34 cellular contexts compared by ENCODE assay signal in genomic region chr11:134616048-134616447, GRCh38.
"Had no signal": no experiment of that assay in that cellular context is flagged by ENCODE, and none has a peak within 500 bp of the region (broad histone marks: within the 10 kb centered on the region; RNA-seq: fewer than 3 reads in every experiment).

No MANE protein-coding gene starts in this region.

- H3K36me3 ChIP-seq: ascending aorta, cardiac muscle cell had no signal

- H3K4me3 ChIP-seq: ascending aorta, cardiac muscle cell had no signal

- H3K27ac Mint-ChIP-seq: activated B cell treated with CpG ODN at 0.5 μM for 24 hours; activated CD4-positive, alpha-beta memory T cell treated with anti-CD3 and anti-CD28 coated beads for 36 hours; activated CD4-positive, alpha-beta T cell treated with anti-CD3 and anti-CD28 coated beads, Interleukin-2, amount 10 ng/mL, durations not matched to agents 24 days and 14 days; activated CD8-positive, alpha-beta T cell treated with anti-CD3 and anti-CD28 coated beads for 36 hours; activated naive CD4-positive, alpha-beta T cell treated with anti-CD3 and anti-CD28 coated beads, Interleukin-2, amount 10 ng/mL, durations not matched to agents 7 days and 5 days; activated naive CD4-positive, alpha-beta T cell treated with anti-CD3 and anti-CD28 coated beads, Interleukin-2, amount 50 U/mL, for 24 hours; activated naive CD8-positive, alpha-beta T cell; activated naive CD8-positive, alpha-beta T cell treated with anti-CD3 and anti-CD28 coated beads, Interleukin-2, amount 10 ng/mL, durations not matched to agents 7 days and 5 days; activated naive CD8-positive, alpha-beta T cell treated with anti-CD3 and anti-CD28 coated beads, Interleukin-2, amount 50 U/mL, for 24 hours; activated T-cell treated with anti-CD3 and anti-CD28 coated beads, Interleukin-2, amount 50 U/mL, for 72 hours; activated T-helper 2 cell treated with anti-CD3 and anti-CD28 coated beads, Interferon-gamma antibody, Interleukin-2, Interleukin-4, amounts not matched to agents 10 μg/mL and 5 μg/mL and 100 μg/mL, durations not matched to agents 14 hours and 24 hours and 36 hours; brain; T-helper 1 cell treated with Interleukin-12 subunit alpha and Interleukin-12 subunit beta and Interleukin-4 antibody, amounts not matched to agents 30 μg/mL and 1 μg/mL, for 36 hours; T-helper 2 cell treated with Interferon-gamma antibody and Interleukin-4, amounts not matched to agents 5 μg/mL and 100 μg/mL, for 36 hours had no signal

- DNase-seq: activated B cell treated with CpG ODN at 0.5 μM for 24 hours; activated CD4-positive, alpha-beta memory T cell treated with anti-CD3 and anti-CD28 coated beads for 36 hours; activated CD4-positive, alpha-beta T cell treated with anti-CD3 and anti-CD28 coated beads for 4 hours; activated CD4-positive, alpha-beta T cell treated with anti-CD3 and anti-CD28 coated beads, Interleukin-2, amount 10 ng/mL, durations not matched to agents 24 days and 14 days; activated CD4-positive, alpha-beta T cell treated with anti-CD3 and anti-CD28 coated beads, Interleukin-2, amount 50 U/mL, for 1 hour; activated CD4-positive, alpha-beta T cell treated with anti-CD3 and anti-CD28 coated beads, Interleukin-2, amount 50 U/mL, for 4 hours; activated CD4-positive, CD25-positive, alpha-beta regulatory T cell treated with anti-CD3 and anti-CD28 coated beads, Interleukin-2, amount 50 U/mL, for 72 hours; activated CD8-positive, alpha-beta memory T cell treated with anti-CD3 and anti-CD28 coated beads, Interleukin-2, amount 50 U/mL, for 4 hours; activated CD8-positive, alpha-beta T cell treated with anti-CD3 and anti-CD28 coated beads for 36 hours; activated effector memory CD4-positive, alpha-beta T cell treated with Interleukin-2 at 50 U/mL for 16 hours; activated gamma-delta T cell; activated naive CD4-positive, alpha-beta T cell treated with anti-CD3 and anti-CD28 coated beads, Interleukin-2, amount 10 ng/mL, durations not matched to agents 7 days and 5 days; activated naive CD4-positive, alpha-beta T cell treated with Interleukin-2 at 50 U/mL for 16 hours; activated naive CD8-positive, alpha-beta T cell treated with anti-CD3 and anti-CD28 coated beads, Interleukin-2, amount 10 ng/mL, durations not matched to agents 7 days and 5 days; activated naive CD8-positive, alpha-beta T cell treated with anti-CD3 and anti-CD28 coated beads, Interleukin-2, amount 50 U/mL, for 24 hours; activated T-cell treated with anti-CD3 and anti-CD28 coated beads for 4 hours; activated T-cell treated with anti-CD3 and anti-CD28 coated beads, Interleukin-2, amount 50 U/mL, for 1 hour; activated T-cell treated with anti-CD3 and anti-CD28 coated beads, Interleukin-2, amount 50 U/mL, for 4 hours; activated T-cell treated with anti-CD3 and anti-CD28 coated beads, Interleukin-2, amount 50 U/mL, for 72 hours; amygdala; anterior cingulate cortex; central memory CD4-positive, alpha-beta T cell; T-helper 1 cell; T-helper 2 cell; T-helper 9 cell had no signal

- H3K27ac ChIP-seq: ascending aorta, cardiac muscle cell, VCaP had no signal

- H3K4me1 Mint-ChIP-seq: activated B cell treated with CpG ODN at 0.5 μM for 24 hours; activated CD4-positive, alpha-beta T cell treated with anti-CD3 and anti-CD28 coated beads, Interleukin-2, amount 10 ng/mL, durations not matched to agents 24 days and 14 days; activated naive CD4-positive, alpha-beta T cell treated with anti-CD3 and anti-CD28 coated beads, Interleukin-2, amount 10 ng/mL, durations not matched to agents 7 days and 5 days; activated naive CD4-positive, alpha-beta T cell treated with anti-CD3 and anti-CD28 coated beads, Interleukin-2, amount 50 U/mL, for 24 hours; activated naive CD8-positive, alpha-beta T cell treated with anti-CD3 and anti-CD28 coated beads, Interleukin-2, amount 10 ng/mL, durations not matched to agents 7 days and 5 days; activated naive CD8-positive, alpha-beta T cell treated with anti-CD3 and anti-CD28 coated beads, Interleukin-2, amount 50 U/mL, for 24 hours; brain had no signal

- H3K27me3 ChIP-seq: ascending aorta, cardiac muscle cell had no signal

- H3K4me1 ChIP-seq: ascending aorta had no signal

- H3K9me3 ChIP-seq: ascending aorta had no signal

- H3K27me3 Mint-ChIP-seq: activated CD4-positive, alpha-beta T cell treated with anti-CD3 and anti-CD28 coated beads, Interleukin-2, amount 10 ng/mL, durations not matched to agents 24 days and 14 days; activated CD8-positive, alpha-beta T cell treated with anti-CD3 and anti-CD28 coated beads for 36 hours; activated naive CD4-positive, alpha-beta T cell treated with anti-CD3 and anti-CD28 coated beads, Interleukin-2, amount 10 ng/mL, durations not matched to agents 7 days and 5 days; activated naive CD4-positive, alpha-beta T cell treated with anti-CD3 and anti-CD28 coated beads, Interleukin-2, amount 50 U/mL, for 24 hours; activated naive CD8-positive, alpha-beta T cell treated with anti-CD3 and anti-CD28 coated beads, Interleukin-2, amount 10 ng/mL, durations not matched to agents 7 days and 5 days; activated naive CD8-positive, alpha-beta T cell treated with anti-CD3 and anti-CD28 coated beads, Interleukin-2, amount 50 U/mL, for 24 hours had no signal

- ATAC-seq: activated CD8-positive, alpha-beta T cell treated with anti-CD3 and anti-CD28 coated beads for 36 hours; activated naive CD8-positive, alpha-beta T cell treated with anti-CD3 and anti-CD28 coated beads, Interleukin-2, amount 50 U/mL, for 24 hours; activated T-cell treated with anti-CD3 and anti-CD28 coated beads, Interleukin-2, amount 50 U/mL, for 4 hours; activated T-cell treated with anti-CD3 and anti-CD28 coated beads, Interleukin-2, amount 50 U/mL, for 72 hours had no signal

- H3K9me3 Mint-ChIP-seq: activated B cell treated with CpG ODN at 0.5 μM for 24 hours; activated CD4-positive, alpha-beta memory T cell treated with anti-CD3 and anti-CD28 coated beads for 36 hours; activated CD4-positive, alpha-beta T cell treated with anti-CD3 and anti-CD28 coated beads, Interleukin-2, amount 10 ng/mL, durations not matched to agents 24 days and 14 days; activated CD8-positive, alpha-beta T cell treated with anti-CD3 and anti-CD28 coated beads for 36 hours; activated naive CD4-positive, alpha-beta T cell treated with anti-CD3 and anti-CD28 coated beads, Interleukin-2, amount 10 ng/mL, durations not matched to agents 7 days and 5 days; activated naive CD4-positive, alpha-beta T cell treated with anti-CD3 and anti-CD28 coated beads, Interleukin-2, amount 50 U/mL, for 24 hours; activated naive CD8-positive, alpha-beta T cell treated with anti-CD3 and anti-CD28 coated beads, Interleukin-2, amount 10 ng/mL, durations not matched to agents 7 days and 5 days; activated naive CD8-positive, alpha-beta T cell treated with anti-CD3 and anti-CD28 coated beads, Interleukin-2, amount 50 U/mL, for 24 hours; activated T-cell treated with anti-CD3 and anti-CD28 coated beads, Interleukin-2, amount 50 U/mL, for 4 hours; activated T-cell treated with anti-CD3 and anti-CD28 coated beads, Interleukin-2, amount 50 U/mL, for 72 hours; activated T-helper 2 cell treated with anti-CD3 and anti-CD28 coated beads, Interferon-gamma antibody, Interleukin-2, Interleukin-4, amounts not matched to agents 10 μg/mL and 5 μg/mL and 100 μg/mL, durations not matched to agents 14 hours and 24 hours and 36 hours; T-helper 1 cell treated with Interleukin-12 subunit alpha and Interleukin-12 subunit beta and Interleukin-4 antibody, amounts not matched to agents 30 μg/mL and 1 μg/mL, for 36 hours; T-helper 2 cell treated with Interferon-gamma antibody and Interleukin-4, amounts not matched to agents 5 μg/mL and 100 μg/mL, for 36 hours had no signal

- H3K4me3 Mint-ChIP-seq: activated B cell treated with CpG ODN at 0.5 μM for 24 hours; activated CD4-positive, alpha-beta memory T cell treated with anti-CD3 and anti-CD28 coated beads for 36 hours; activated CD4-positive, alpha-beta T cell treated with anti-CD3 and anti-CD28 coated beads, Interleukin-2, amount 10 ng/mL, durations not matched to agents 24 days and 14 days; activated CD8-positive, alpha-beta T cell treated with anti-CD3 and anti-CD28 coated beads for 36 hours; activated naive CD4-positive, alpha-beta T cell treated with anti-CD3 and anti-CD28 coated beads, Interleukin-2, amount 10 ng/mL, durations not matched to agents 7 days and 5 days; activated naive CD4-positive, alpha-beta T cell treated with anti-CD3 and anti-CD28 coated beads, Interleukin-2, amount 50 U/mL, for 24 hours; activated naive CD8-positive, alpha-beta T cell; activated naive CD8-positive, alpha-beta T cell treated with anti-CD3 and anti-CD28 coated beads, Interleukin-2, amount 10 ng/mL, durations not matched to agents 7 days and 5 days; activated naive CD8-positive, alpha-beta T cell treated with anti-CD3 and anti-CD28 coated beads, Interleukin-2, amount 50 U/mL, for 24 hours; activated T-cell treated with anti-CD3 and anti-CD28 coated beads, Interleukin-2, amount 50 U/mL, for 4 hours; activated T-cell treated with anti-CD3 and anti-CD28 coated beads, Interleukin-2, amount 50 U/mL, for 72 hours; brain; T-helper 1 cell treated with Interleukin-12 subunit alpha and Interleukin-12 subunit beta and Interleukin-4 antibody, amounts not matched to agents 30 μg/mL and 1 μg/mL, for 36 hours; T-helper 2 cell treated with Interferon-gamma antibody and Interleukin-4, amounts not matched to agents 5 μg/mL and 100 μg/mL, for 36 hours had no signal

- H3K36me3 Mint-ChIP-seq: activated CD4-positive, alpha-beta memory T cell treated with anti-CD3 and anti-CD28 coated beads for 36 hours; activated naive CD4-positive, alpha-beta T cell treated with anti-CD3 and anti-CD28 coated beads, Interleukin-2, amount 10 ng/mL, durations not matched to agents 7 days and 5 days; activated naive CD4-positive, alpha-beta T cell treated with anti-CD3 and anti-CD28 coated beads, Interleukin-2, amount 50 U/mL, for 24 hours; activated naive CD8-positive, alpha-beta T cell; activated naive CD8-positive, alpha-beta T cell treated with anti-CD3 and anti-CD28 coated beads, Interleukin-2, amount 10 ng/mL, durations not matched to agents 7 days and 5 days; brain had no signal
